8 cellular contexts compared by ENCODE assay signal in the genomic region with DNA sequence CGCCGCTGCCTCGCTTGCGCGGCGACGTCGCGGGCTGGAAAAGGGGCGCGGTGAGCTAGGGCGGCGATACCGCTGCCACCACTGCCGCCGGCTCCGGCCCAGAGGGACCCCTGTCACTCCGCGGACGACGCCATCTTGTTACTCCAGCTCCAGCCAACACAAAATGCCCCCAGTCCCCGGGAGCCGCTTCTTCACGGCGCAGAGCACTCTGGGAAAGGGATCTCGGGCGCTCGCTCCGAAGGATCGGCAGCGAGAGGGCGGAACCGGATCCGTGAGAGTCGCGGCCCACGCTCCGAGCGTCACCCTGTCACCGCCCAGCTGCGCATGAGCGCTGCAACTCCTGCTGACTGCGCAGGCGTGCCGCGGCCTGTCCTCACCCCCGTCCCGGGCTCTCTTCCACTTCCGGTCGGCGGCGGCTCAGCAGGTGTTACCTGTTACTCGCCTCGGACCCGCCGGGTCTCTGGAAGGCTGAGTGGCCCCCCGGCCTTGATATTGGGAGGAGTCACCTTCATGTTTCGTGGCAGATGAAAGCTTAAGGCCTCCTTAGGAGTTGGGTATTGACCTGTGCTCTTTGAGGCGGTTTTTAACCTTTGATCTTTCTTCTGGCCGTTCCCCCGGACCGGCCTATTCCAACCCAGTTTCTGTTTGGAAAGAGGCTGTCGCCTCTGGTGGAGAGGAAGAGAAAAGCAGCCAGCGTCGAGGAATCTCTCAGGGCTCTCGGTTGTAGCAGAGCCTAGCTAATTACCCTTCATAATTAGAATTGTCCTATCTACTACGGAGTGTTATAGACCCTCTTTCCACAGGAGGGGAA. TPM values are rescaled to one million over a fixed set of nuclear protein-coding genes. Genes with fewer than 3 reads are reported as not detected.
A peak's percentile ranks its signal among the peaks of the same experiment; 100 is the strongest.
DNase-seq lines count a peak whose midpoint lies in the region; ATAC-seq and TF ChIP-seq lines count a peak whose summit lies in the region.

Gene CSNK1A1, minus strand, starts transcription at position 213 of the 811 bp plus-strand sequence. CDS start 475 bp downstream, outside the sequence.

- no peaks in the 10 kb centered on the region for H3K27me3 ChIP-seq in DOHH2 (ENCODE audit: control insufficient read depth, low read length)
- H3K27me3 ChIP-seq in Peyer's patch = no peaks in the 10 kb centered on the region
- no peaks in the 10 kb centered on the region for H3K27me3 ChIP-seq in muscle layer of duodenum (ENCODE audit: low read depth, low read length)

- H3K9me3 ChIP-seq in DOHH2 (ENCODE audit: control insufficient read depth, insufficient read depth, low read length) (no peaks in the 10 kb centered on the region), KOPT-K1 (ENCODE audit: insufficient read depth, low read length, poor library complexity, severe bottlenecking) (no peaks in the 10 kb centered on the region), Peyer's patch (no peaks in the 10 kb centered on the region), muscle layer of duodenum (ENCODE audit: control insufficient read depth in 1 of 2, low read length in 2 of 2) (no peaks in the 10 kb centered on the region)

- H3F3A ChIP-seq in DOHH2 (ENCODE audit: control insufficient read depth, insufficient read depth) = no peaks in the 10 kb centered on the region

- ATAC-seq in GM21786 (IDR thresholded peaks at IDR 0.05; ENCODE audit: unreplicated experiment) (peak; percentile 93), esophagus mucosa (peak; percentile 94)

- H3K36me3 ChIP-seq in DOHH2 (ENCODE audit: control insufficient read depth, low read length) = peaks cover 47% of the 10 kb centered on the region
- H3K36me3 ChIP-seq in KOPT-K1 (ENCODE audit: insufficient read depth, low read length) = peaks cover 29% of the 10 kb centered on the region
- peaks cover 0 to 15% (median 0%) of the 10 kb centered on the region in 3 donors for H3K36me3 ChIP-seq in Peyer's patch
- peaks cover 0 to 32% of the 10 kb centered on the region in 2 donors for H3K36me3 ChIP-seq in muscle layer of duodenum (ENCODE audit: control insufficient read depth in 1 of 2, insufficient read depth in 2 of 2, low read length in 2 of 2)

- H3K27ac ChIP-seq in DOHH2 (ENCODE audit: low read depth, low read length) (peak within 1 kb of the TSS; percentile 80), KOPT-K1 (ENCODE audit: low read depth, low read length, poor library complexity, severe bottlenecking) (peak within 1 kb of the TSS; percentile 96), Peyer's patch (peak within 1 kb of the TSS; percentile 92 to 99 (median 98)), muscle layer of duodenum (ENCODE audit: low read length) (peak within 1 kb of the TSS; percentile 97)

- peak; percentile 89 to 96 for TF ChIP-seq POLR2A in Peyer's patch (IDR thresholded peaks at IDR 0.05)

- H4K20me1 ChIP-seq in DOHH2 (ENCODE audit: control insufficient read depth, insufficient read depth, low read depth, low read length) = peaks cover 18% of the 10 kb centered on the region

- H3K4me3 ChIP-seq in DOHH2 (ENCODE audit: low read length) (peak within 1 kb of the TSS; percentile 94), Peyer's patch (peak within 1 kb of the TSS; percentile 62 to 94 (median 72)), muscle layer of duodenum (ENCODE audit: low read depth in 1 of 2, low read length in 2 of 2) (peak within 1 kb of the TSS; percentile 96 to 99)

- H3K79me2 ChIP-seq in DOHH2 (ENCODE audit: control insufficient read depth, low read length) = peaks cover 62% of the 10 kb centered on the region

- peaks cover 37% of the 10 kb centered on the region for H3K4me1 ChIP-seq in DOHH2 (ENCODE audit: control insufficient read depth, low read length)
- peaks cover 0 to 23% (median 6%) of the 10 kb centered on the region in 4 donors for H3K4me1 ChIP-seq in Peyer's patch
- peaks cover 10 to 25% of the 10 kb centered on the region in 2 donors for H3K4me1 ChIP-seq in muscle layer of duodenum (ENCODE audit: control insufficient read depth in 1 of 2, insufficient read depth in 2 of 2, low read length in 2 of 2)

- H3K4me2 ChIP-seq in DOHH2 (ENCODE audit: low read length) = peak within 1 kb of the TSS; percentile 97

- no peaks in the 10 kb centered on the region for H3K9me2 ChIP-seq in DOHH2 (replicated peaks; ENCODE audit: control insufficient read depth, low read length)

- TF ChIP-seq CTCF in DOHH2 (IDR thresholded peaks at IDR 0.05; ENCODE audit: low read depth, low read length, poor library complexity, severe bottlenecking) = peak; percentile 85
- peak; percentile 55 to 96 (median 84) for TF ChIP-seq CTCF in Peyer's patch (IDR thresholded peaks at IDR 0.05)

- DNase-seq in Peyer's patch = peak; percentile 95 to 99 (median 99)
- DNase-seq in activated T-cell treated with anti-CD3 and anti-CD28 coated beads, Interleukin-2, amount 50 U/mL, for 48 hours = peak; percentile 98 to 99
- peak; percentile 96 to 99 for DNase-seq in stimulated activated CD8-positive, alpha-beta memory T cell treated with anti-CD3 and anti-CD28 coated beads, Interleukin-7, amount 100 ng/mL, for 4 hours (ENCODE audit: low read depth in 2 of 2)

RNA-seq across cellular contexts. Expression of gene CSNK1A1, which starts in this region (rescaled TPM):
- total RNA-seq in Peyer's patch = 100 to 1,000 TPM; 185 to 253 (median 207) TPM
- total RNA-seq in esophagus mucosa = 404 TPM

Comparison
In these comparisons a context has a peak if more than half of its experiments do, and no peak if none do; other contexts are left out.
1. Peak in every context shown above with its lines: DNase-seq, ATAC-seq, H3K4me3 ChIP-seq and H3K27ac ChIP-seq.